Comparison of ENCODE assay signal across 21 cellular contexts in the genomic region with DNA sequence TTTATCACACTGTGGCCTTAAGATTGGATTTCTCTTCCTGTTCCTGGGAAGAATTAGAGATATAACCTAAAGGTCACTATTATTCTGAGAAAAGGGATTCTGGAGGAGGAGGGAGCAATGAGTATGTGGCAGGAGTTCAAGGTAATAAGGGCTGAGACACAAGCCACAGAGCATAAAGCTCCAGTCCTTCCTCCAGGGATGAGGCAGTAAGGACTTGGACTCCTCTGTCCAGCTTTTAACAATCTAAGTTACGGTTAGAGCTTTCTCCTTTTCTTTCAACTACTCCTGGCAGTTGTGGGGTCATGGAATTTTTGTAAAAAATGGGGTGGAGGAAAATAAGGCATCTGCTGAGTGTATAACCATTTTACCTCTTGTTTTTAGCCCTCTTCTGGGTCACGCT. TPM values are rescaled to one million over a fixed set of nuclear protein-coding genes. Genes with fewer than 3 reads are reported as not detected.
"Had no signal": no experiment of that assay in that cellular context is flagged by ENCODE, and none has a peak within 500 bp of the region (broad histone marks: within the 10 kb centered on the region; RNA-seq: fewer than 3 reads in every experiment).

A gene (plus strand): TSS at position 201 of the 400 bp plus-strand sequence. CDS start 270 bp downstream, outside the sequence.

- H3K9me3 ChIP-seq: MG63, SJCRH30 had no signal

- DNase-seq: IMR-90, Karpas-422, KG1, MG63, NCI-H1092 treated with DMSO at 0.1 percent for 48 hours, NCI-H1436, NCI-H187, NCI-H2029, NCI-H2081 treated with DMSO at 0.1 percent for 48 hours, NCI-H2171, NCI-H226, NCI-H446, NCI-H510A, NCI-H524 treated with DMSO at 0.1 percent for 48 hours, NCI-H69, NCI-H774, SHP77 treated with DMSO at 0.1 percent for 48 hours, SJCRH30 had no signal

- H3K4me3 ChIP-seq: MG63, SJCRH30 had no signal

- ATAC-seq: Right ventricle myocardium inferior, SK-N-SH treated with all-trans-retinoic acid at 6 μM for 48 hours had no signal

- H3K36me3 ChIP-seq: MG63, SJCRH30 had no signal

- H3K27me3 ChIP-seq: MG63, SJCRH30 had no signal

- H3K27ac ChIP-seq: SJCRH30 had no signal

- H3K4me1 ChIP-seq: SJCRH30 had no signal

RNA-seq across cellular contexts. Expression of the gene that starts here (rescaled TPM):
- total RNA-seq: HT-29, IMR-90, Right ventricle myocardium inferior, SJCRH30 had no signal
